10 cellular contexts compared by ENCODE assay signal in genomic region chr1:154442006-154442740, GRCh38. TPM values are rescaled to one million over a fixed set of nuclear protein-coding genes. Genes with fewer than 3 reads are reported as not detected.
DNase-seq lines count a peak whose midpoint lies in the region; ATAC-seq and TF ChIP-seq lines count a peak whose summit lies in the region.
"Had no signal": no experiment of that assay in that cellular context is flagged by ENCODE, and none has a peak within 500 bp of the region (broad histone marks: within the 10 kb centered on the region; RNA-seq: fewer than 3 reads in every experiment).

No MANE protein-coding gene starts in this region.

- ATAC-seq in RWPE2 (ENCODE audit: low read depth) (peak; percentile 33; the same call in 1 of the 3 replicates), HG02642 (IDR thresholded peaks at IDR 0.05; ENCODE audit: poor library complexity, unreplicated experiment) (no peak)

- DNase-seq in activated CD4-positive, alpha-beta memory T cell treated with anti-CD3 and anti-CD28 coated beads for 36 hours: no peak
- no peak for DNase-seq in activated CD4-positive, alpha-beta memory T cell treated with anti-CD3 and anti-CD28 coated beads, Interleukin-2, amount 10 ng/mL, durations not matched to agents 7 days and 5 days
- DNase-seq in RWPE2 (ENCODE audit: low spot score) (no peak), germinal center (ENCODE audit: low spot score) (peak; percentile 34), AML-193 (lab: John Stamatoyannopoulos, UW) (no peak), HK-2 (ENCODE audit: unreplicated experiment) (no peak)
- DNase-seq: C1 segment of cervical spinal cord had no signal

- peaks cover 71% of the 10 kb centered on the region for H3K4me1 Mint-ChIP-seq in activated CD4-positive, alpha-beta memory T cell treated with anti-CD3 and anti-CD28 coated beads for 36 hours (ENCODE audit: low read depth)
- H3K4me1 Mint-ChIP-seq in activated CD4-positive, alpha-beta memory T cell treated with anti-CD3 and anti-CD28 coated beads, Interleukin-2, amount 10 ng/mL, durations not matched to agents 7 days and 5 days: peaks cover 60% of the 10 kb centered on the region
- H3K4me1 Mint-ChIP-seq in stimulated activated naive CD8-positive, alpha-beta T cell treated with anti-CD3 and anti-CD28 coated beads, Interleukin-15, Interleukin-2, amounts not matched to agents 100 ng/mL and 50 ng/mL, for 24 hours (ENCODE audit: low read depth): peaks cover 71% of the 10 kb centered on the region

- peak; percentile 10 for TF ChIP-seq CTCF in RWPE2 (IDR thresholded peaks at IDR 0.05; ENCODE audit: poor library complexity, severe bottlenecking)

- H3K27me3 Mint-ChIP-seq in activated CD4-positive, alpha-beta memory T cell treated with anti-CD3 and anti-CD28 coated beads for 36 hours: no peaks in the 10 kb centered on the region
- H3K27me3 Mint-ChIP-seq in activated CD4-positive, alpha-beta memory T cell treated with anti-CD3 and anti-CD28 coated beads, Interleukin-2, amount 10 ng/mL, durations not matched to agents 7 days and 5 days: peaks cover 23% of the 10 kb centered on the region
- H3K27me3 Mint-ChIP-seq in stimulated activated naive CD8-positive, alpha-beta T cell treated with anti-CD3 and anti-CD28 coated beads, Interleukin-15, Interleukin-2, amounts not matched to agents 100 ng/mL and 50 ng/mL, for 24 hours: peaks cover 5% of the 10 kb centered on the region

- H3K27me3 ChIP-seq in RWPE2 (ENCODE audit: insufficient read depth, poor library complexity, severe bottlenecking): no peaks in the 10 kb centered on the region

- no peak overlapping the region for H3K27ac ChIP-seq in RWPE2 (ENCODE audit: poor library complexity, severe bottlenecking)
- H3K27ac ChIP-seq: HL-60 had no signal

- peak overlapping the region; percentile 61 for H3K27ac Mint-ChIP-seq in activated CD4-positive, alpha-beta memory T cell treated with anti-CD3 and anti-CD28 coated beads for 36 hours
- no peak overlapping the region for H3K27ac Mint-ChIP-seq in activated CD4-positive, alpha-beta memory T cell treated with anti-CD3 and anti-CD28 coated beads, Interleukin-2, amount 10 ng/mL, durations not matched to agents 7 days and 5 days
- H3K27ac Mint-ChIP-seq in stimulated activated naive CD8-positive, alpha-beta T cell treated with anti-CD3 and anti-CD28 coated beads, Interleukin-15, Interleukin-2, amounts not matched to agents 100 ng/mL and 50 ng/mL, for 24 hours: peak overlapping the region; percentile 49

- H3K4me1 ChIP-seq in RWPE2 (ENCODE audit: insufficient read depth, poor library complexity, severe bottlenecking): peaks cover 8% of the 10 kb centered on the region

- POLR2A ChIA-PET in activated CD4-positive, alpha-beta memory T cell treated with anti-CD3 and anti-CD28 coated beads for 36 hours (lab: Charles Lee): interaction anchor here (1.2 to 1.5 kb wide), 2 partner anchors 21 to 22 kb away, joined by 3 to 5 read pairs; no protein-coding TSS in a partner anchor
- POLR2A ChIA-PET in activated CD4-positive, alpha-beta memory T cell treated with anti-CD3 and anti-CD28 coated beads, Interleukin-2, amount 10 ng/mL, durations not matched to agents 7 days and 5 days (lab: Charles Lee): interaction anchor here (0.7 to 1.7 kb wide), 3 partner anchors 18 to 56 kb away, joined by 3 to 6 read pairs (median 3); no protein-coding TSS in a partner anchor

- peaks cover 39% of the 10 kb centered on the region for H3K36me3 Mint-ChIP-seq in activated CD4-positive, alpha-beta memory T cell treated with anti-CD3 and anti-CD28 coated beads for 36 hours
- H3K36me3 Mint-ChIP-seq in activated CD4-positive, alpha-beta memory T cell treated with anti-CD3 and anti-CD28 coated beads, Interleukin-2, amount 10 ng/mL, durations not matched to agents 7 days and 5 days (ENCODE audit: low read depth): peaks cover 38% of the 10 kb centered on the region
- peaks cover 10% of the 10 kb centered on the region for H3K36me3 Mint-ChIP-seq in stimulated activated naive CD8-positive, alpha-beta T cell treated with anti-CD3 and anti-CD28 coated beads, Interleukin-15, Interleukin-2, amounts not matched to agents 100 ng/mL and 50 ng/mL, for 24 hours (ENCODE audit: low read depth)

- H3K9me3 Mint-ChIP-seq in activated CD4-positive, alpha-beta memory T cell treated with anti-CD3 and anti-CD28 coated beads for 36 hours: no peaks in the 10 kb centered on the region
- H3K9me3 Mint-ChIP-seq in activated CD4-positive, alpha-beta memory T cell treated with anti-CD3 and anti-CD28 coated beads, Interleukin-2, amount 10 ng/mL, durations not matched to agents 7 days and 5 days: no peaks in the 10 kb centered on the region
- no peaks in the 10 kb centered on the region for H3K9me3 Mint-ChIP-seq in stimulated activated naive CD8-positive, alpha-beta T cell treated with anti-CD3 and anti-CD28 coated beads, Interleukin-15, Interleukin-2, amounts not matched to agents 100 ng/mL and 50 ng/mL, for 24 hours

- H3K4me3 Mint-ChIP-seq in activated CD4-positive, alpha-beta memory T cell treated with anti-CD3 and anti-CD28 coated beads for 36 hours: no peak overlapping the region
- H3K4me3 Mint-ChIP-seq in activated CD4-positive, alpha-beta memory T cell treated with anti-CD3 and anti-CD28 coated beads, Interleukin-2, amount 10 ng/mL, durations not matched to agents 7 days and 5 days: no peak overlapping the region
- peak overlapping the region; percentile 2 for H3K4me3 Mint-ChIP-seq in stimulated activated naive CD8-positive, alpha-beta T cell treated with anti-CD3 and anti-CD28 coated beads, Interleukin-15, Interleukin-2, amounts not matched to agents 100 ng/mL and 50 ng/mL, for 24 hours

- CTCF ChIA-PET in activated CD4-positive, alpha-beta memory T cell treated with anti-CD3 and anti-CD28 coated beads for 36 hours (lab: Charles Lee): interaction anchor here (0.6 to 1.0 kb wide), 3 partner anchors 36 to 56 kb away, joined by 3 read pairs; no protein-coding TSS in a partner anchor
- CTCF ChIA-PET in activated CD4-positive, alpha-beta memory T cell treated with anti-CD3 and anti-CD28 coated beads, Interleukin-2, amount 10 ng/mL, durations not matched to agents 7 days and 5 days (lab: Charles Lee): interaction anchor here (0.8 to 2.2 kb wide), 5 partner anchors 10 to 25 kb away, joined by 4 to 7 read pairs (median 5); no protein-coding TSS in a partner anchor

- no peak overlapping the region for H3K4me3 ChIP-seq in RWPE2 (ENCODE audit: severe bottlenecking)

- H3K9me3 ChIP-seq in RWPE2 (ENCODE audit: severe bottlenecking): no peaks in the 10 kb centered on the region

- intact Hi-C loops in activated CD4-positive, alpha-beta memory T cell treated with anti-CD3 and anti-CD28 coated beads for 36 hours (cut with micrococcal nuclease): no loop called here

- peaks cover 25% of the 10 kb centered on the region for H3K36me3 ChIP-seq in RWPE2 (ENCODE audit: low read depth)

RNA-seq across cellular contexts. Expression of gene IL6R, which starts 37.0 kb away (rescaled TPM):
- total RNA-seq in activated CD4-positive, alpha-beta memory T cell treated with anti-CD3 and anti-CD28 coated beads for 36 hours: 10 to 100 TPM; 30.2 to 30.5 TPM
- total RNA-seq in activated CD4-positive, alpha-beta memory T cell treated with anti-CD3 and anti-CD28 coated beads, Interleukin-2, amount 10 ng/mL, durations not matched to agents 7 days and 5 days: 10 to 100 TPM; 15.7 to 16.0 TPM

RNA-seq across cellular contexts. Expression of gene TDRD10, which starts 59.8 kb away (rescaled TPM):
- not detected for total RNA-seq in activated CD4-positive, alpha-beta memory T cell treated with anti-CD3 and anti-CD28 coated beads for 36 hours
- not detected for total RNA-seq in activated CD4-positive, alpha-beta memory T cell treated with anti-CD3 and anti-CD28 coated beads, Interleukin-2, amount 10 ng/mL, durations not matched to agents 7 days and 5 days
